1 cellular context compared by ENCODE assay signal in the genomic region with DNA sequence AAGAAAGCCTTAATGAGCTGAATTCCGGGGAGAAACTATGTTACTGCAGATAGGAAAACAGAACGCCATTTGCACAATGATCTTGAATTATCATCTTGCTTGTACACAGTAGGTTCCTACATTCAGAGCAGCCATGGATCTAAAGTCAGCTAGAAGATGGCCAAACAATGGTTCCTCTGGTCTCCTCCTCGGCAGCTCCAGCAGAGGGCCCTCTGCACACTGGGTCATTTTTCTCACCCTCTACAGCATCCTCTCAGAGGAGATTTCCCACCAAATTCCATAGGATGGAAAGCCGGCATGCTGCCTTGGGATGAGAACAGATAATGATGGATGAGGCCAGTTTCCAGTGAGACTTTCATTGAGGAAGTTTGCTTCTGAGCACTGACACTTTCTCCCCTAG.
TF ChIP-seq lines count a peak whose summit lies in the region.

No MANE protein-coding gene starts in this region.

TF ChIP-seq in H1, 55 proteins besides CTCF, POLR2A, EP300 and RAD21:
- TF ChIP-seq RXRA (IDR thresholded peaks at IDR 0.05; ENCODE audit: insufficient read depth, low read depth, low read length) (no peak), SIN3A (conservative IDR thresholded peaks at IDR 0.05 in 1 of 2, IDR thresholded peaks at IDR 0.05 in 1 of 2; ENCODE audit: low read depth in 1 of 2, low read length in 2 of 2) (no peak), KDM4A (IDR thresholded peaks at IDR 0.05; ENCODE audit: low read depth, low read length, severe bottlenecking) (no peak), TCF12 (IDR thresholded peaks at IDR 0.05; ENCODE audit: low read depth, low read length) (no peak), SP4 (IDR thresholded peaks at IDR 0.05; ENCODE audit: low read length) (no peak), FOSL1 (IDR thresholded peaks at IDR 0.05; ENCODE audit: insufficient read depth, low read depth, low read length) (no peak), GTF2F1 (IDR thresholded peaks at IDR 0.05; ENCODE audit: borderline replicate concordance, low read depth, low read length) (no peak), CHD1 (IDR thresholded peaks at IDR 0.05; ENCODE audit: low read depth, low read length) (no peak), SP2 (IDR thresholded peaks at IDR 0.05; ENCODE audit: low read length) (no peak)
- TF ChIP-seq, protein P1, sequence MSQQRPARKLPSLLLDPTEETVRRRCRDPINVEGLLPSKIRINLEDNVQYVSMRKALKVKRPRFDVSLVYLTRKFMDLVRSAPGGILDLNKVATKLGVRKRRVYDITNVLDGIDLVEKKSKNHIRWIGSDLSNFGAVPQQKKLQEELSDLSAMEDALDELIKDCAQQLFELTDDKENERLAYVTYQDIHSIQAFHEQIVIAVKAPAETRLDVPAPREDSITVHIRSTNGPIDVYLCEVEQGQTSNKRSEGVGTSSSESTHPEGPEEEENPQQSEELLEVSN (IDR thresholded peaks at IDR 0.05), result peak; percentile 93
- TF ChIP-seq, protein P2, sequence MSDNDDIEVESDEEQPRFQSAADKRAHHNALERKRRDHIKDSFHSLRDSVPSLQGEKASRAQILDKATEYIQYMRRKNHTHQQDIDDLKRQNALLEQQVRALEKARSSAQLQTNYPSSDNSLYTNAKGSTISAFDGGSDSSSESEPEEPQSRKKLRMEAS (IDR thresholded peaks at IDR 0.05), result peak; percentile 60
